In the genomic region with DNA sequence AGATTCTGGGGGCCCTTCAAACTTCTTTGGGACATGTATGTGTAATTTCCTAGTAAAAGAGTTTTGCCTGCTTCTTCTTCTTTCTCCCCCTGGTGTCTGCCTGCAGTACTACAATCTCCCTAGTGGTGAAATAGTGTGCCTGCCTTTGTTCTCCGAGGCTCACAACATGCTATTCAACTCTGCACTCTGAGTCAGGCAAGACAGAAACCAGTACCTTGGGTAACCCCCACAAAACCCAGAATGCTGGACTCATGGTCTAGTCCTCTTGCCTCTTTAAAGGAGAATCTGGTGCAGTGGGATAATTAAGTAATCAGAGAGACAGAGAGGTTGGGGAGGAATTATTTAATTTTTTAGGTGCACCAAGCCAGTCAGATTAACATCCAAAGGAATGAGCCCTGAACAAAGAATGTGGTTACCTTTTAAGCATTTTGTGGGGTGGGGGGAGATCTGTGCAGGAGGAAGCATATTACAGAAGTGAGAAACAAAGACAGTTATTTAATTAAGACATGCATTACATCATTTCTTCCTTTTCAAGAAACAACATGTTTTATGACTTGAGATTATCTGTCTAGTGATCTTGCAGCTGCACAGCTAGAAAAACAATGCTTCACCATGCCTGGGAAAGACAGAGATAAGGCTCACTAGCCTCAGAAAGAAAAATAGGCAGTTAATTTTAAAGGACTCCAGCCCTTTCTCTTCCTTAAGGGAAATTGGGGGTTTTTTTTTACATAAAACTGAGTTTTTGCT, we compare ENCODE assay signal across 8 cellular contexts. TPM values are rescaled to one million over a fixed set of nuclear protein-coding genes. Genes with fewer than 3 reads are reported as not detected.
DNase-seq lines count a peak whose midpoint lies in the region; ATAC-seq and TF ChIP-seq lines count a peak whose summit lies in the region.

No MANE protein-coding gene starts in this region.

- in situ Hi-C loops in astrocyte of the spinal cord (cut with HindIII; ENCODE audit: low sequenced_read_pairs), result no loop called here

- no peak overlapping the region for H3K27ac Mint-ChIP-seq in T-helper 17 cell

- peak; percentile 63 for TF ChIP-seq CTCF in astrocyte of the spinal cord (IDR thresholded peaks at IDR 0.05; ENCODE audit: low read depth, low read length)

- no peak overlapping the region for H3K4me3 ChIP-seq in astrocyte of the spinal cord (ENCODE audit: low read depth, low read length)

- DNase-seq in GM04503 (ENCODE audit: low read depth) (peak; percentile 10), LHCN-M2 (ENCODE audit: low read depth) (peak; percentile 46), T-helper 17 cell (peak in 2 of 3 donors; percentile 9 to 52), astrocyte of the spinal cord (ENCODE audit: low read depth, low spot score) (peak; percentile 1), iris pigment epithelial cell (ENCODE audit: low read depth) (peak; percentile 49), NCI-H187 (lab: John Stamatoyannopoulos, UW) (no peak)
- DNase-seq in stimulated activated CD4-positive, alpha-beta T cell treated with anti-CD3 and anti-CD28 coated beads, Interleukin-4, amount 100 ng/mL, for 1 hour, result peak; percentile 37

- no peak overlapping the region for H3K4me3 Mint-ChIP-seq in T-helper 17 cell

- no peaks in the 10 kb centered on the region for H3K36me3 Mint-ChIP-seq in T-helper 17 cell (ENCODE audit: low read depth)

- peaks cover 5% of the 10 kb centered on the region for H3K4me1 Mint-ChIP-seq in T-helper 17 cell

- peaks cover 32% of the 10 kb centered on the region for H3K27me3 Mint-ChIP-seq in T-helper 17 cell

- no peaks in the 10 kb centered on the region for H3K9me3 ChIP-seq in T-helper 17 cell (ENCODE audit: control insufficient read depth, low read length, poor library complexity, severe bottlenecking)

- peak; percentile 81 for ATAC-seq in GM21786 (IDR thresholded peaks at IDR 0.05; ENCODE audit: unreplicated experiment)
- ATAC-seq in T-helper 17 cell, result peak; percentile 80

RNA-seq across cellular contexts. Expression of a gene that starts 11.0 kb away (rescaled TPM):
- total RNA-seq in LHCN-M2 (2014; rRNA removed), result not detected in 2 replicates
- not detected for polyA plus RNA-seq in LHCN-M2 (2012)
- total RNA-seq in T-helper 17 cell, result 1 to 10 TPM; 3.2 to 8.2 TPM

RNA-seq across cellular contexts. Expression of a gene that starts 49.1 kb away (rescaled TPM):
- total RNA-seq in LHCN-M2 (2014; rRNA removed), result not detected in 2 replicates
- not detected for polyA plus RNA-seq in LHCN-M2 (2012)
- total RNA-seq in T-helper 17 cell, result 1 to 10 TPM in 1 of 2 donors, under 1 TPM in 1; 0.47 to 1.1 TPM

Comparison
In these comparisons a context has a peak if more than half of its experiments do, and no peak if none do; other contexts are left out.
1. DNase-seq: peak in GM04503 (single experiment), LHCN-M2 (single experiment), T-helper 17 cell (2 of 3), astrocyte of the spinal cord (single experiment), iris pigment epithelial cell (single experiment) and stimulated activated CD4-positive, alpha-beta T cell treated with anti-CD3 and anti-CD28 coated beads, Interleukin-4, amount 100 ng/mL, for 1 hour (single experiment); none in NCI-H187 (0 of 2).